In genomic region chr5:106865279-106865678, GRCh38 we compare ENCODE assay signal across 33 cellular contexts.
"Had no signal": no experiment of that assay in that cellular context is flagged by ENCODE, and none has a peak within 500 bp of the region (broad histone marks: within the 10 kb centered on the region; RNA-seq: fewer than 3 reads in every experiment).

No MANE protein-coding gene starts in this region.

- H3K27ac ChIP-seq: adrenal gland, body of pancreas, cardiac muscle cell, coronary artery, dorsolateral prefrontal cortex, esophagus muscularis mucosa, foreskin keratinocyte, gastrocnemius medialis, heart left ventricle had no signal

- H3K4me3 ChIP-seq: adrenal gland, body of pancreas, cardiac muscle cell, coronary artery, dorsolateral prefrontal cortex, esophagus muscularis mucosa, gastrocnemius medialis, heart left ventricle had no signal

- H3K4me1 Mint-ChIP-seq: activated CD4-positive, alpha-beta memory T cell treated with anti-CD3 and anti-CD28 coated beads, Interleukin-2, amount 10 ng/mL, durations not matched to agents 7 days and 5 days; activated CD4-positive, alpha-beta T cell treated with anti-CD3 and anti-CD28 coated beads for 36 hours; activated CD8-positive, alpha-beta memory T cell treated with anti-CD3 and anti-CD28 coated beads, Interleukin-2, amount 10 ng/mL, durations not matched to agents 7 days and 5 days; activated naive CD4-positive, alpha-beta T cell treated with anti-CD3 and anti-CD28 coated beads, Interleukin-2, amount 50 U/mL, for 24 hours had no signal

- H3K9me3 Mint-ChIP-seq: activated CD4-positive, alpha-beta memory T cell treated with anti-CD3 and anti-CD28 coated beads, Interleukin-2, amount 10 ng/mL, durations not matched to agents 7 days and 5 days; activated naive CD4-positive, alpha-beta T cell treated with anti-CD3 and anti-CD28 coated beads, Interleukin-2, amount 50 U/mL, for 24 hours; activated naive CD8-positive, alpha-beta T cell treated with anti-CD3 and anti-CD28 coated beads, Interleukin-2, amount 50 U/mL, for 24 hours; activated T-helper 1 cell treated with anti-CD3 and anti-CD28 coated beads, Interleukin-12 subunit alpha, Interleukin-12 subunit beta, Interleukin-2, Interleukin-4 antibody, amounts not matched to agents 30 ng/mL and 10 ng/mL and 1 ng/mL, durations not matched to agents 14 hours and 24 hours and 36 hours; activated T-helper 2 cell treated with anti-CD3 and anti-CD28 coated beads, Interferon-gamma antibody, Interleukin-2, Interleukin-4, amounts not matched to agents 10 μg/mL and 5 μg/mL and 100 μg/mL, durations not matched to agents 14 hours and 24 hours and 36 hours; dendritic cell treated with granulocyte-macrophage colony-stimulating factor and Interleukin-4, amounts not matched to agents 40 ng/mL and 50 ng/mL, for 4 days had no signal

- H3K9me3 ChIP-seq: adrenal gland, body of pancreas, esophagus muscularis mucosa, gastrocnemius medialis, heart left ventricle had no signal

- H3K36me3 ChIP-seq: adrenal gland, cardiac muscle cell, esophagus muscularis mucosa, gastrocnemius medialis, heart left ventricle had no signal

- H3K4me3 Mint-ChIP-seq: activated CD4-positive, alpha-beta memory T cell treated with anti-CD3 and anti-CD28 coated beads, Interleukin-2, amount 10 ng/mL, durations not matched to agents 7 days and 5 days; activated CD4-positive, alpha-beta T cell treated with anti-CD3 and anti-CD28 coated beads for 36 hours; activated CD4-positive, alpha-beta T cell treated with anti-CD3 and anti-CD28 coated beads, Interleukin-2, amount 10 ng/mL, durations not matched to agents 7 days and 5 days; activated CD8-positive, alpha-beta memory T cell treated with anti-CD3 and anti-CD28 coated beads, Interleukin-2, amount 10 ng/mL, durations not matched to agents 7 days and 5 days; activated naive CD4-positive, alpha-beta T cell treated with anti-CD3 and anti-CD28 coated beads for 36 hours; activated naive CD4-positive, alpha-beta T cell treated with anti-CD3 and anti-CD28 coated beads, Interleukin-2, amount 50 U/mL, for 24 hours; activated naive CD8-positive, alpha-beta T cell treated with anti-CD3 and anti-CD28 coated beads for 36 hours; activated naive CD8-positive, alpha-beta T cell treated with anti-CD3 and anti-CD28 coated beads, Interleukin-2, amount 50 U/mL, for 24 hours; activated T-helper 1 cell treated with anti-CD3 and anti-CD28 coated beads, Interleukin-12 subunit alpha, Interleukin-12 subunit beta, Interleukin-2, Interleukin-4 antibody, amounts not matched to agents 30 ng/mL and 10 ng/mL and 1 ng/mL, durations not matched to agents 14 hours and 24 hours and 36 hours; dendritic cell treated with granulocyte-macrophage colony-stimulating factor and Interleukin-4, amounts not matched to agents 40 ng/mL and 50 ng/mL, for 4 days had no signal

- H3K4me1 ChIP-seq: adrenal gland, body of pancreas, esophagus muscularis mucosa, foreskin keratinocyte had no signal

- ATAC-seq: activated CD4-positive, alpha-beta T cell treated with anti-CD3 and anti-CD28 coated beads for 36 hours; activated CD8-positive, alpha-beta memory T cell treated with anti-CD3 and anti-CD28 coated beads, Interleukin-2, amount 10 ng/mL, durations not matched to agents 7 days and 5 days; activated naive CD8-positive, alpha-beta T cell treated with anti-CD3 and anti-CD28 coated beads, Interleukin-2, amount 50 U/mL, for 24 hours; body of pancreas; foreskin keratinocyte; gastrocnemius medialis; heart left ventricle had no signal

- H3K27me3 ChIP-seq: adrenal gland, body of pancreas, cardiac muscle cell, dorsolateral prefrontal cortex, esophagus muscularis mucosa, foreskin keratinocyte, gastrocnemius medialis, heart left ventricle had no signal

- H3K36me3 Mint-ChIP-seq: activated CD8-positive, alpha-beta memory T cell treated with anti-CD3 and anti-CD28 coated beads, Interleukin-2, amount 10 ng/mL, durations not matched to agents 7 days and 5 days; activated naive CD4-positive, alpha-beta T cell treated with anti-CD3 and anti-CD28 coated beads, Interleukin-2, amount 50 U/mL, for 24 hours; activated naive CD8-positive, alpha-beta T cell treated with anti-CD3 and anti-CD28 coated beads for 36 hours had no signal

- DNase-seq: activated CD4-positive, alpha-beta memory T cell treated with anti-CD3 and anti-CD28 coated beads, Interleukin-2, amount 10 ng/mL, durations not matched to agents 7 days and 5 days; activated CD4-positive, alpha-beta T cell treated with anti-CD3 and anti-CD28 coated beads for 36 hours; activated CD4-positive, alpha-beta T cell treated with anti-CD3 and anti-CD28 coated beads, Interleukin-2, amount 10 ng/mL, durations not matched to agents 7 days and 5 days; activated CD4-positive, alpha-beta T cell treated with anti-CD3 and anti-CD28 coated beads, Interleukin-2, amount 50 U/mL, for 4 hours; activated CD4-positive, CD25-positive, alpha-beta regulatory T cell; activated CD4-positive, CD25-positive, alpha-beta regulatory T cell treated with anti-CD3 and anti-CD28 coated beads, Interleukin-2, amount 50 U/mL, for 72 hours; activated CD8-positive, alpha-beta memory T cell treated with anti-CD3 and anti-CD28 coated beads, Interleukin-2, amount 10 ng/mL, durations not matched to agents 7 days and 5 days; activated CD8-positive, alpha-beta memory T cell treated with anti-CD3 and anti-CD28 coated beads, Interleukin-2, amount 50 U/mL, for 4 hours; activated effector memory CD4-positive, alpha-beta T cell treated with anti-CD3 and anti-CD28 coated beads, Interleukin-2, amount 50 U/mL, for 16 hours; activated naive CD4-positive, alpha-beta T cell treated with anti-CD3 and anti-CD28 coated beads for 36 hours; activated naive CD8-positive, alpha-beta T cell treated with anti-CD3 and anti-CD28 coated beads for 36 hours; activated naive CD8-positive, alpha-beta T cell treated with anti-CD3 and anti-CD28 coated beads, Interleukin-2, amount 50 U/mL, for 24 hours; activated T-cell treated with anti-CD3 and anti-CD28 coated beads, Interleukin-2, amount 50 U/mL, for 1 hour; activated T-cell treated with anti-CD3 and anti-CD28 coated beads, Interleukin-2, amount 50 U/mL, for 48 hours; adrenal gland; amygdala; aorta; body of pancreas; central memory CD4-positive, alpha-beta T cell; dorsolateral prefrontal cortex; effector memory CD4-positive, alpha-beta T cell; erythroblast; foreskin keratinocyte; gastrocnemius medialis; glutamatergic neuron; heart left ventricle had no signal

- H3K27me3 Mint-ChIP-seq: activated CD4-positive, alpha-beta memory T cell treated with anti-CD3 and anti-CD28 coated beads, Interleukin-2, amount 10 ng/mL, durations not matched to agents 7 days and 5 days; activated CD8-positive, alpha-beta memory T cell treated with anti-CD3 and anti-CD28 coated beads, Interleukin-2, amount 10 ng/mL, durations not matched to agents 7 days and 5 days; activated naive CD4-positive, alpha-beta T cell treated with anti-CD3 and anti-CD28 coated beads, Interleukin-2, amount 50 U/mL, for 24 hours; activated naive CD8-positive, alpha-beta T cell treated with anti-CD3 and anti-CD28 coated beads for 36 hours; activated naive CD8-positive, alpha-beta T cell treated with anti-CD3 and anti-CD28 coated beads, Interleukin-2, amount 50 U/mL, for 24 hours; dendritic cell treated with granulocyte-macrophage colony-stimulating factor and Interleukin-4, amounts not matched to agents 40 ng/mL and 50 ng/mL, for 4 days had no signal

- H3K27ac Mint-ChIP-seq: activated CD4-positive, alpha-beta memory T cell treated with anti-CD3 and anti-CD28 coated beads, Interleukin-2, amount 10 ng/mL, durations not matched to agents 7 days and 5 days; activated CD4-positive, alpha-beta T cell treated with anti-CD3 and anti-CD28 coated beads for 36 hours; activated CD4-positive, alpha-beta T cell treated with anti-CD3 and anti-CD28 coated beads, Interleukin-2, amount 10 ng/mL, durations not matched to agents 7 days and 5 days; activated CD8-positive, alpha-beta memory T cell treated with anti-CD3 and anti-CD28 coated beads, Interleukin-2, amount 10 ng/mL, durations not matched to agents 7 days and 5 days; activated naive CD4-positive, alpha-beta T cell treated with anti-CD3 and anti-CD28 coated beads for 36 hours; activated naive CD4-positive, alpha-beta T cell treated with anti-CD3 and anti-CD28 coated beads, Interleukin-2, amount 50 U/mL, for 24 hours; activated naive CD8-positive, alpha-beta T cell treated with anti-CD3 and anti-CD28 coated beads for 36 hours; activated naive CD8-positive, alpha-beta T cell treated with anti-CD3 and anti-CD28 coated beads, Interleukin-2, amount 50 U/mL, for 24 hours; activated T-helper 1 cell treated with anti-CD3 and anti-CD28 coated beads, Interleukin-12 subunit alpha, Interleukin-12 subunit beta, Interleukin-2, Interleukin-4 antibody, amounts not matched to agents 30 ng/mL and 10 ng/mL and 1 ng/mL, durations not matched to agents 14 hours and 24 hours and 36 hours; activated T-helper 2 cell treated with anti-CD3 and anti-CD28 coated beads, Interferon-gamma antibody, Interleukin-2, Interleukin-4, amounts not matched to agents 10 μg/mL and 5 μg/mL and 100 μg/mL, durations not matched to agents 14 hours and 24 hours and 36 hours; dendritic cell treated with granulocyte-macrophage colony-stimulating factor and Interleukin-4, amounts not matched to agents 40 ng/mL and 50 ng/mL, for 4 days had no signal
